17 cellular contexts compared by ENCODE assay signal in genomic region chr15:40549894-40550293, GRCh38. TPM values are rescaled to one million over a fixed set of nuclear protein-coding genes. Genes with fewer than 3 reads are reported as not detected.
A peak's percentile ranks its signal among the peaks of the same experiment; 100 is the strongest.
DNase-seq lines count a peak whose midpoint lies in the region; ATAC-seq, FAIRE-seq and TF ChIP-seq lines count a peak whose summit lies in the region.
"Had no signal": no experiment of that assay in that cellular context is flagged by ENCODE, and none has a peak within 500 bp of the region (broad histone marks: within the 10 kb centered on the region; RNA-seq: fewer than 3 reads in every experiment).

No MANE protein-coding gene starts in this region.

- H3K4me1 ChIP-seq in K562 (replicated peaks in 1 of 2; ENCODE audit: control insufficient read depth in 2 of 2, insufficient read depth in 2 of 2, low read length in 2 of 2): peaks cover 8 to 24% of the 10 kb centered on the region in 2 experiments; a peak in 4 of 5 replicates
- H3K4me1 ChIP-seq: adrenal gland had no signal

- no peaks in the 10 kb centered on the region for H3K27me3 ChIP-seq in K562 (ENCODE audit: control insufficient read depth in 2 of 2, insufficient read depth in 2 of 2, low read length in 2 of 2)
- H3K27me3 ChIP-seq: adrenal gland had no signal

- no peak for FAIRE-seq in K562 (lab: Jason Lieb, UNC)
- FAIRE-seq: keratinocyte, RCC 7860 had no signal

- peaks cover 28 to 36% of the 10 kb centered on the region in 2 donors for H3K36me3 Mint-ChIP-seq in naive B cell
- peaks cover 9% of the 10 kb centered on the region for H3K36me3 Mint-ChIP-seq in activated CD8-positive, alpha-beta T cell treated with anti-CD3 and anti-CD28 coated beads for 36 hours (ENCODE audit: low read depth)

- no peak overlapping the region for H3K4me2 ChIP-seq in K562 (ENCODE audit: insufficient read depth, low read length)

- peak overlapping the region; percentile 22; the same call in 1 of the 3 replicates for H3K27ac ChIP-seq in K562 (ENCODE audit: extremely low read depth, low read depth, low read length)
- H3K27ac ChIP-seq: adrenal gland had no signal

- H3K9ac ChIP-seq in K562 (ENCODE audit: insufficient read depth in 1 of 2, low read depth in 2 of 2, low read length in 2 of 2): 0 out of 4 replicates have a peak overlapping the region, but pooled peaks of 1 of the 2 experiments have one; percentile 7

- H3K36me3 ChIP-seq in K562 (ENCODE audit: control insufficient read depth, insufficient read depth, low read length): peaks cover 58% of the 10 kb centered on the region

- TF ChIP-seq POLR2A in K562 (conservative IDR thresholded peaks at IDR 0.05): no peak

- no peak overlapping the region for H2AFZ ChIP-seq in K562 (ENCODE audit: low read depth, low read length)

- H3K9me3 ChIP-seq in K562 (replicated peaks; ENCODE audit: control insufficient read depth, insufficient read depth, low read depth, low read length): no peaks in the 10 kb centered on the region
- H3K9me3 ChIP-seq: adrenal gland had no signal

- no peaks in the 10 kb centered on the region for H4K20me1 ChIP-seq in K562 (replicated peaks; ENCODE audit: control insufficient read depth, insufficient read depth, low read length)

- TF ChIP-seq RAD21 in K562 (CRISPR knock-in tag; conservative IDR thresholded peaks at IDR 0.05 in 1 of 2, IDR thresholded peaks at IDR 0.05 in 1 of 2): no peak

- H3K27ac Mint-ChIP-seq in naive B cell: peak overlapping the region; percentile 91 to 96 (median 94)
- no peak overlapping the region for H3K27ac Mint-ChIP-seq in activated CD8-positive, alpha-beta T cell treated with anti-CD3 and anti-CD28 coated beads for 36 hours
- H3K27ac Mint-ChIP-seq: activated CD4-positive, alpha-beta T cell treated with anti-CD3 and anti-CD28 coated beads for 36 hours had no signal

- H3K27me3 Mint-ChIP-seq in naive B cell: no peaks in the 10 kb centered on the region
- no peaks in the 10 kb centered on the region for H3K27me3 Mint-ChIP-seq in activated CD8-positive, alpha-beta T cell treated with anti-CD3 and anti-CD28 coated beads for 36 hours
- H3K27me3 Mint-ChIP-seq: activated CD4-positive, alpha-beta T cell treated with anti-CD3 and anti-CD28 coated beads for 36 hours had no signal

- H3K4me3 Mint-ChIP-seq in naive B cell: peak overlapping the region; percentile 62 to 91 (median 77)
- no peak overlapping the region for H3K4me3 Mint-ChIP-seq in activated CD8-positive, alpha-beta T cell treated with anti-CD3 and anti-CD28 coated beads for 36 hours
- H3K4me3 Mint-ChIP-seq: activated CD4-positive, alpha-beta T cell treated with anti-CD3 and anti-CD28 coated beads for 36 hours had no signal

- ATAC-seq in GM18502 (IDR thresholded peaks at IDR 0.05; ENCODE audit: poor library complexity, unreplicated experiment): peak; percentile 3
- peak; percentile 2 for ATAC-seq in HG02798 (IDR thresholded peaks at IDR 0.05; ENCODE audit: poor library complexity, unreplicated experiment)
- ATAC-seq in K562: peak; percentile 57
- ATAC-seq in naive B cell (ENCODE audit: low read depth in 2 of 2): no peak
- ATAC-seq in activated CD8-positive, alpha-beta T cell treated with anti-CD3 and anti-CD28 coated beads for 36 hours: no peak
- ATAC-seq in HG02678 (IDR thresholded peaks at IDR 0.05; ENCODE audit: unreplicated experiment): no peak
- ATAC-seq: activated CD4-positive, alpha-beta T cell treated with anti-CD3 and anti-CD28 coated beads for 36 hours had no signal

- BruUV-seq in K562 (replicated peaks; lab: Mats Ljungman, UMichigan): no TSS peak

- H3K79me2 ChIP-seq in K562 (ENCODE audit: control insufficient read depth, insufficient read depth, low read length): no peaks in the 10 kb centered on the region

- 48% methylated on average over 9 of the region's 9 CpGs for WGBS in K562 (ENCODE audit: insufficient coverage, low coverage, missing lambda C conversion rate)

- in situ Hi-C loops in K562 (cut with MboI): no loop called here

- POLR2A ChIA-PET in K562 (lab: Yijun Ruan, JAX): interaction anchor here (0.6 to 2.2 kb wide), 4 partner anchors 8 to 278 kb away, joined by 3 to 6 read pairs (median 4); partner anchors contain the start of gene PPP1R14D
- POLR2A ChIA-PET in activated CD8-positive, alpha-beta T cell treated with anti-CD3 and anti-CD28 coated beads for 36 hours (lab: Charles Lee): no interaction called here

- intact Hi-C loops in K562 (cut with micrococcal nuclease): no loop called here
- intact Hi-C loops in activated CD8-positive, alpha-beta T cell treated with anti-CD3 and anti-CD28 coated beads for 36 hours (cut with micrococcal nuclease): no loop called here

- peaks cover 67 to 95% (median 93%) of the 10 kb centered on the region in 3 donors for H3K4me1 Mint-ChIP-seq in naive B cell
- H3K4me1 Mint-ChIP-seq in activated CD8-positive, alpha-beta T cell treated with anti-CD3 and anti-CD28 coated beads for 36 hours (ENCODE audit: low read depth): no peaks in the 10 kb centered on the region
- H3K4me1 Mint-ChIP-seq: activated CD4-positive, alpha-beta T cell treated with anti-CD3 and anti-CD28 coated beads for 36 hours had no signal

- no peaks in the 10 kb centered on the region for H3K9me1 ChIP-seq in K562 (ENCODE audit: control insufficient read depth, insufficient read depth, low read length)

- no peak for TF ChIP-seq EP300 in K562 (IDR thresholded peaks at IDR 0.05; ENCODE audit: low read length)

- no peak overlapping the region for H3K4me3 ChIP-seq in K562
- H3K4me3 ChIP-seq: adrenal gland had no signal

- CTCF ChIA-PET in K562 (lab: Yijun Ruan, JAX; ENCODE audit: low intra/inter-chr PET ratio): no interaction called here
- CTCF ChIA-PET in activated CD8-positive, alpha-beta T cell treated with anti-CD3 and anti-CD28 coated beads for 36 hours (lab: Charles Lee): no interaction called here

- DNase-seq in K562 (ENCODE audit: extremely low read depth in 1 of 4, low spot score in 3 of 4) (peak in 2 of 4 experiments; percentile 31 to 51), naive B cell (no peak), NCI-H1436 treated with DMSO at 0.1 percent for 48 hours (lab: John Stamatoyannopoulos, UW) (no peak), midbrain (lab: John Stamatoyannopoulos, UW) (no peak)
- no peak for DNase-seq in activated CD8-positive, alpha-beta T cell treated with anti-CD3 and anti-CD28 coated beads for 36 hours
- DNase-seq: activated CD4-positive, alpha-beta T cell treated with anti-CD3 and anti-CD28 coated beads for 36 hours; AML-193; glutamatergic neuron; IMR-90; NCI-H524; T-helper 1 cell had no signal

- peaks cover 0 to 2% (median 0%) of the 10 kb centered on the region in 7 donors for H3K9me3 Mint-ChIP-seq in naive B cell
- H3K9me3 Mint-ChIP-seq in activated CD8-positive, alpha-beta T cell treated with anti-CD3 and anti-CD28 coated beads for 36 hours: no peaks in the 10 kb centered on the region

- no peak for TF ChIP-seq CTCF in K562 (IDR thresholded peaks at IDR 0.05 in 2 of 3, conservative IDR thresholded peaks at IDR 0.05 in 1 of 3; ENCODE audit: insufficient read depth in 2 of 3, low read depth in 1 of 3, low read length in 3 of 3)
- TF ChIP-seq CTCF in activated CD8-positive, alpha-beta T cell treated with anti-CD3 and anti-CD28 coated beads for 36 hours (IDR thresholded peaks at IDR 0.05): no peak

RNA-seq across cellular contexts. Expression of gene CCDC32, which starts 14.9 kb away (rescaled TPM):
- 58.0 and 64.4 TPM in 2 replicates for total RNA-seq in K562 (2011; cell fraction: chromatin; rRNA removed; ENCODE audit: low replicate concordance)
- 36.7 and 40.0 TPM in 2 replicates for total RNA-seq in K562 (2011; cell fraction: nucleolus; rRNA removed)
- total RNA-seq in K562 (2011; cell fraction: nucleoplasm; rRNA removed): 34.5 and 52.4 TPM in 2 replicates
- total RNA-seq in K562 (2014; rRNA removed): 22.2 and 26.8 TPM in 2 replicates
- total RNA-seq in K562 (2014; rRNA removed; fragmentation: Illumina TruSeq; extraction: Trizol): 53.3 and 75.6 TPM in 2 replicates
- 21.6 and 30.7 TPM in 2 replicates for total RNA-seq in K562 (2015; rRNA removed; fragmentation: Illumina TruSeq; extraction: Trizol)
- 33.8 and 38.0 TPM in 2 replicates for total RNA-seq in K562 (2021)
- 34.7 and 37.0 TPM in 2 replicates for polyA plus RNA-seq in K562 (2011; rRNA removed)
- polyA plus RNA-seq in K562 (2011; cell fraction: cytosol; rRNA removed): 14.8 and 23.9 TPM in 2 replicates
- polyA plus RNA-seq in K562 (2011; cell fraction: nucleus; rRNA removed): 8.3 and 17.2 TPM in 2 replicates
- polyA plus RNA-seq in K562 (2012): 38.8 and 49.7 TPM in 2 replicates
- 28.5 and 34.1 TPM in 2 replicates for polyA plus RNA-seq in K562 (2014; fragmentation: Illumina TruSeq; extraction: Trizol)
- polyA plus RNA-seq in K562 (2014; fragmentation: Nextera tagmentation; extraction: Ambion mirVana): 10 to 100 TPM; 54.4 to 94.8 TPM
- polyA plus RNA-seq in K562 (2014; rRNA removed): 35.3 and 37.1 TPM in 2 replicates
- 31.1 and 44.8 TPM in 2 replicates for polyA minus RNA-seq in K562 (2011; rRNA and poly(A)+ RNA removed)
- 5.4 and 8.2 TPM in 2 replicates for polyA minus RNA-seq in K562 (2011; cell fraction: cytosol; rRNA and poly(A)+ RNA removed)
- polyA minus RNA-seq in K562 (2011; cell fraction: nucleus; rRNA and poly(A)+ RNA removed): 7.5 and 29.2 TPM in 2 replicates
- polyA plus RNA-seq in naive B cell (ENCODE audit: low read depth in 6 of 6): 100 to 1,000 TPM; 199 to 261 (median 219) TPM
- total RNA-seq in activated CD8-positive, alpha-beta T cell treated with anti-CD3 and anti-CD28 coated beads for 36 hours: 10 to 100 TPM; 21.3 to 22.0 TPM

RNA-seq across cellular contexts. Expression of gene RPUSD2, which starts 19.2 kb away (rescaled TPM):
- total RNA-seq in K562 (2011; cell fraction: chromatin; rRNA removed; ENCODE audit: low replicate concordance): 5.8 and 12.4 TPM in 2 replicates
- total RNA-seq in K562 (2011; cell fraction: nucleolus; rRNA removed): 17.1 and 22.7 TPM in 2 replicates
- total RNA-seq in K562 (2011; cell fraction: nucleoplasm; rRNA removed): 12.1 and 12.4 TPM in 2 replicates
- total RNA-seq in K562 (2014; rRNA removed): 23.4 and 36.8 TPM in 2 replicates
- 10.0 and 14.3 TPM in 2 replicates for total RNA-seq in K562 (2014; rRNA removed; fragmentation: Illumina TruSeq; extraction: Trizol)
- total RNA-seq in K562 (2015; rRNA removed; fragmentation: Illumina TruSeq; extraction: Trizol): 17.5 and 18.6 TPM in 2 replicates
- total RNA-seq in K562 (2021): 24.0 and 30.2 TPM in 2 replicates
- 11.2 and 13.0 TPM in 2 replicates for polyA plus RNA-seq in K562 (2011; rRNA removed)
- polyA plus RNA-seq in K562 (2011; cell fraction: cytosol; rRNA removed): 11.7 and 20.8 TPM in 2 replicates
- polyA plus RNA-seq in K562 (2011; cell fraction: nucleus; rRNA removed): 10.8 and 14.7 TPM in 2 replicates
- polyA plus RNA-seq in K562 (2012): 9.7 and 17.2 TPM in 2 replicates
- polyA plus RNA-seq in K562 (2014; fragmentation: Illumina TruSeq; extraction: Trizol): 13.6 and 13.7 TPM in 2 replicates
- 1 to 10 TPM; 3.7 to 5.0 TPM for polyA plus RNA-seq in K562 (2014; fragmentation: Nextera tagmentation; extraction: Ambion mirVana)
- 19.6 and 20.5 TPM in 2 replicates for polyA plus RNA-seq in K562 (2014; rRNA removed)
- 14.4 and 16.9 TPM in 2 replicates for polyA minus RNA-seq in K562 (2011; rRNA and poly(A)+ RNA removed)
- 11.1 and 12.7 TPM in 2 replicates for polyA minus RNA-seq in K562 (2011; cell fraction: cytosol; rRNA and poly(A)+ RNA removed)
- polyA minus RNA-seq in K562 (2011; cell fraction: nucleus; rRNA and poly(A)+ RNA removed): 9.4 and 12.4 TPM in 2 replicates
- polyA plus RNA-seq in naive B cell (ENCODE audit: low read depth in 6 of 6): 10 to 100 TPM; 18.0 to 29.3 (median 25.6) TPM
- total RNA-seq in activated CD8-positive, alpha-beta T cell treated with anti-CD3 and anti-CD28 coated beads for 36 hours: 10 to 100 TPM; 17.2 to 19.0 TPM

RNA-seq across cellular contexts. Expression of gene KNL1, which starts 44.2 kb away (rescaled TPM):
- total RNA-seq in K562 (2011; cell fraction: chromatin; rRNA removed; ENCODE audit: low replicate concordance): 23.6 and 133 TPM in 2 replicates
- total RNA-seq in K562 (2011; cell fraction: nucleolus; rRNA removed): 10.0 and 22.1 TPM in 2 replicates
- 29.4 and 37.6 TPM in 2 replicates for total RNA-seq in K562 (2011; cell fraction: nucleoplasm; rRNA removed)
- total RNA-seq in K562 (2014; rRNA removed): 29.2 and 30.7 TPM in 2 replicates
- total RNA-seq in K562 (2014; rRNA removed; fragmentation: Illumina TruSeq; extraction: Trizol): 62.1 and 74.1 TPM in 2 replicates
- total RNA-seq in K562 (2015; rRNA removed; fragmentation: Illumina TruSeq; extraction: Trizol): 58.8 and 65.4 TPM in 2 replicates
- total RNA-seq in K562 (2021): 32.1 and 34.8 TPM in 2 replicates
- polyA plus RNA-seq in K562 (2011; rRNA removed): 29.8 and 34.6 TPM in 2 replicates
- 3.7 and 12.4 TPM in 2 replicates for polyA plus RNA-seq in K562 (2011; cell fraction: cytosol; rRNA removed)
- 12.0 and 18.2 TPM in 2 replicates for polyA plus RNA-seq in K562 (2011; cell fraction: nucleus; rRNA removed)
- 16.4 and 19.6 TPM in 2 replicates for polyA plus RNA-seq in K562 (2012)
- polyA plus RNA-seq in K562 (2014; fragmentation: Illumina TruSeq; extraction: Trizol): 35.5 and 43.7 TPM in 2 replicates
- polyA plus RNA-seq in K562 (2014; fragmentation: Nextera tagmentation; extraction: Ambion mirVana): 10 to 100 TPM; 14.5 to 17.9 TPM
- 16.5 and 52.8 TPM in 2 replicates for polyA plus RNA-seq in K562 (2014; rRNA removed)
- 103 and 127 TPM in 2 replicates for polyA minus RNA-seq in K562 (2011; rRNA and poly(A)+ RNA removed)
- 27.7 and 28.9 TPM in 2 replicates for polyA minus RNA-seq in K562 (2011; cell fraction: cytosol; rRNA and poly(A)+ RNA removed)
- polyA minus RNA-seq in K562 (2011; cell fraction: nucleus; rRNA and poly(A)+ RNA removed): 21.1 and 45.1 TPM in 2 replicates
- polyA plus RNA-seq in naive B cell (ENCODE audit: low read depth in 6 of 6): 1 to 10 TPM in 5 of 6 donors, under 1 TPM in 1; 0.96 to 2.1 (median 1.5) TPM
- 10 to 100 TPM; 20.9 to 22.8 TPM for total RNA-seq in activated CD8-positive, alpha-beta T cell treated with anti-CD3 and anti-CD28 coated beads for 36 hours

Comparison
In these comparisons a context has a peak if more than half of its experiments do, and no peak if none do; other contexts are left out.
1. ATAC-seq: peak in GM18502 (single experiment), HG02798 (single experiment) and K562 (single experiment); none in naive B cell (0 of 2), activated CD8-positive, alpha-beta T cell treated with anti-CD3 and anti-CD28 coated beads for 36 hours (single experiment) and HG02678 (single experiment).